1 cellular context compared by ENCODE assay signal in genomic region chr1:27643626-27644368, GRCh38.
TF ChIP-seq lines count a peak whose summit lies in the region.

No MANE protein-coding gene starts in this region.

TF ChIP-seq in HepG2, 621 proteins besides CTCF, POLR2A, EP300 and RAD21 (continued from another document):
- TF ChIP-seq ZNF512B (CRISPR knock-in tag; IDR thresholded peaks at IDR 0.05; ENCODE audit: borderline replicate concordance) (no peak), PLRG1 (conservative IDR thresholded peaks at IDR 0.05) (no peak), TBX2 (CRISPR knock-in tag; IDR thresholded peaks at IDR 0.05; ENCODE audit: borderline replicate concordance) (no peak), TOE1 (CRISPR knock-in tag; IDR thresholded peaks at IDR 0.05) (no peak), SMC3 (IDR thresholded peaks at IDR 0.05; ENCODE audit: low read length) (peak; percentile 84), ZSCAN22 (CRISPR knock-in tag; IDR thresholded peaks at IDR 0.05) (no peak)
